1 cellular context compared by ENCODE assay signal in genomic region chr3:185488465-185488864, GRCh38.
TF ChIP-seq lines count a peak whose summit lies in the region.

No MANE protein-coding gene starts in this region.

TF ChIP-seq in GM12878, 131 proteins besides CTCF, POLR2A, EP300 and RAD21:
- TF ChIP-seq BMI1 (IDR thresholded peaks at IDR 0.05; ENCODE audit: borderline replicate concordance), result no peak
- TF ChIP-seq POLR2AphosphoS2 (IDR thresholded peaks at IDR 0.05; ENCODE audit: low read depth, low read length), result no peak
- TF ChIP-seq ZNF274 (IDR thresholded peaks at IDR 0.05; ENCODE audit: insufficient read depth, insufficient read length), result no peak
- no peak for TF ChIP-seq ZNF384 (IDR thresholded peaks at IDR 0.05; ENCODE audit: borderline replicate concordance, low read depth, low read length)
- TF ChIP-seq, protein P1, sequence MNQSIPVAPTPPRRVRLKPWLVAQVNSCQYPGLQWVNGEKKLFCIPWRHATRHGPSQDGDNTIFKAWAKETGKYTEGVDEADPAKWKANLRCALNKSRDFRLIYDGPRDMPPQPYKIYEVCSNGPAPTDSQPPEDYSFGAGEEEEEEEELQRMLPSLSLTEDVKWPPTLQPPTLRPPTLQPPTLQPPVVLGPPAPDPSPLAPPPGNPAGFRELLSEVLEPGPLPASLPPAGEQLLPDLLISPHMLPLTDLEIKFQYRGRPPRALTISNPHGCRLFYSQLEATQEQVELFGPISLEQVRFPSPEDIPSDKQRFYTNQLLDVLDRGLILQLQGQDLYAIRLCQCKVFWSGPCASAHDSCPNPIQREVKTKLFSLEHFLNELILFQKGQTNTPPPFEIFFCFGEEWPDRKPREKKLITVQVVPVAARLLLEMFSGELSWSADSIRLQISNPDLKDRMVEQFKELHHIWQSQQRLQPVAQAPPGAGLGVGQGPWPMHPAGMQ (IDR thresholded peaks at IDR 0.05; ENCODE audit: borderline replicate concordance), result no peak
- no peak for TF ChIP-seq ZBTB11 (CRISPR knock-in tag; IDR thresholded peaks at IDR 0.05)
- TF ChIP-seq, protein P2, sequence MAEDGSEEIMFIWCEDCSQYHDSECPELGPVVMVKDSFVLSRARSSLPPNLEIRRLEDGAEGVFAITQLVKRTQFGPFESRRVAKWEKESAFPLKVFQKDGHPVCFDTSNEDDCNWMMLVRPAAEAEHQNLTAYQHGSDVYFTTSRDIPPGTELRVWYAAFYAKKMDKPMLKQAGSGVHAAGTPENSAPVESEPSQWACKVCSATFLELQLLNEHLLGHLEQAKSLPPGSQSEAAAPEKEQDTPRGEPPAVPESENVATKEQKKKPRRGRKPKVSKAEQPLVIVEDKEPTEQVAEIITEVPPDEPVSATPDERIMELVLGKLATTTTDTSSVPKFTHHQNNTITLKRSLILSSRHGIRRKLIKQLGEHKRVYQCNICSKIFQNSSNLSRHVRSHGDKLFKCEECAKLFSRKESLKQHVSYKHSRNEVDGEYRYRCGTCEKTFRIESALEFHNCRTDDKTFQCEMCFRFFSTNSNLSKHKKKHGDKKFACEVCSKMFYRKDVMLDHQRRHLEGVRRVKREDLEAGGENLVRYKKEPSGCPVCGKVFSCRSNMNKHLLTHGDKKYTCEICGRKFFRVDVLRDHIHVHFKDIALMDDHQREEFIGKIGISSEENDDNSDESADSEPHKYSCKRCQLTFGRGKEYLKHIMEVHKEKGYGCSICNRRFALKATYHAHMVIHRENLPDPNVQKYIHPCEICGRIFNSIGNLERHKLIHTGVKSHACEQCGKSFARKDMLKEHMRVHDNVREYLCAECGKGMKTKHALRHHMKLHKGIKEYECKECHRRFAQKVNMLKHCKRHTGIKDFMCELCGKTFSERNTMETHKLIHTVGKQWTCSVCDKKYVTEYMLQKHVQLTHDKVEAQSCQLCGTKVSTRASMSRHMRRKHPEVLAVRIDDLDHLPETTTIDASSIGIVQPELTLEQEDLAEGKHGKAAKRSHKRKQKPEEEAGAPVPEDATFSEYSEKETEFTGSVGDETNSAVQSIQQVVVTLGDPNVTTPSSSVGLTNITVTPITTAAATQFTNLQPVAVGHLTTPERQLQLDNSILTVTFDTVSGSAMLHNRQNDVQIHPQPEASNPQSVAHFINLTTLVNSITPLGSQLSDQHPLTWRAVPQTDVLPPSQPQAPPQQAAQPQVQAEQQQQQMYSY (CRISPR knock-in tag; IDR thresholded peaks at IDR 0.05), result no peak
- no peak for TF ChIP-seq SUPT20H (IDR thresholded peaks at IDR 0.05; ENCODE audit: borderline replicate concordance, control insufficient read depth, low read depth, low read length)
- no peak for TF ChIP-seq ASH2L (IDR thresholded peaks at IDR 0.05; ENCODE audit: borderline replicate concordance, low read depth)
- TF ChIP-seq, protein P3, sequence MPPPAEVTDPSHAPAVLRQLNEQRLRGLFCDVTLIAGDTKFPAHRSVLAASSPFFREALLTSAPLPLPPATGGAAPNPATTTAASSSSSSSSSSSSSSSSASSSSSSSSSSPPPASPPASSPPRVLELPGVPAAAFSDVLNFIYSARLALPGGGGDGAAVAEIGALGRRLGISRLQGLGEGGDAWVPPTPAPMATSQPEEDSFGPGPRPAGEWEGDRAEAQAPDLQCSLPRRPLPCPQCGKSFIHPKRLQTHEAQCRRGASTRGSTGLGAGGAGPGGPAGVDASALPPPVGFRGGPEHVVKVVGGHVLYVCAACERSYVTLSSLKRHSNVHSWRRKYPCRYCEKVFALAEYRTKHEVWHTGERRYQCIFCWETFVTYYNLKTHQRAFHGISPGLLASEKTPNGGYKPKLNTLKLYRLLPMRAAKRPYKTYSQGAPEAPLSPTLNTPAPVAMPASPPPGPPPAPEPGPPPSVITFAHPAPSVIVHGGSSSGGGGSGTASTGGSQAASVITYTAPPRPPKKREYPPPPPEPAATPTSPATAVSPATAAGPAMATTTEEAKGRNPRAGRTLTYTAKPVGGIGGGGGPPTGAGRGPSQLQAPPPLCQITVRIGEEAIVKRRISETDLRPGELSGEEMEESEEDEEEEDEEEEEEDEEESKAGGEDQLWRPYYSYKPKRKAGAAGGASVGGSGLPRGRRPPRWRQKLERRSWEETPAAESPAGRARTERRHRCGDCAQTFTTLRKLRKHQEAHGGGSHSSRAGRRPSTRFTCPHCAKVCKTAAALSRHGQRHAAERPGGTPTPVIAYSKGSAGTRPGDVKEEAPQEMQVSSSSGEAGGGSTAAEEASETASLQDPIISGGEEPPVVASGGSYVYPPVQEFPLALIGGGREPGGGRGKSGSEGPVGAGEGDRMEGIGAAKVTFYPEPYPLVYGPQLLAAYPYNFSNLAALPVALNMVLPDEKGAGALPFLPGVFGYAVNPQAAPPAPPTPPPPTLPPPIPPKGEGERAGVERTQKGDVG (CRISPR knock-in tag; IDR thresholded peaks at IDR 0.05), result no peak
- no peak for TF ChIP-seq SMC3 (IDR thresholded peaks at IDR 0.05; ENCODE audit: borderline replicate concordance, low read length)
- no peak for TF ChIP-seq WRNIP1 (IDR thresholded peaks at IDR 0.05; ENCODE audit: borderline replicate concordance, low read depth, low read length)
- no peak for TF ChIP-seq STAT1 (conservative IDR thresholded peaks at IDR 0.05)
- TF ChIP-seq, protein P4, sequence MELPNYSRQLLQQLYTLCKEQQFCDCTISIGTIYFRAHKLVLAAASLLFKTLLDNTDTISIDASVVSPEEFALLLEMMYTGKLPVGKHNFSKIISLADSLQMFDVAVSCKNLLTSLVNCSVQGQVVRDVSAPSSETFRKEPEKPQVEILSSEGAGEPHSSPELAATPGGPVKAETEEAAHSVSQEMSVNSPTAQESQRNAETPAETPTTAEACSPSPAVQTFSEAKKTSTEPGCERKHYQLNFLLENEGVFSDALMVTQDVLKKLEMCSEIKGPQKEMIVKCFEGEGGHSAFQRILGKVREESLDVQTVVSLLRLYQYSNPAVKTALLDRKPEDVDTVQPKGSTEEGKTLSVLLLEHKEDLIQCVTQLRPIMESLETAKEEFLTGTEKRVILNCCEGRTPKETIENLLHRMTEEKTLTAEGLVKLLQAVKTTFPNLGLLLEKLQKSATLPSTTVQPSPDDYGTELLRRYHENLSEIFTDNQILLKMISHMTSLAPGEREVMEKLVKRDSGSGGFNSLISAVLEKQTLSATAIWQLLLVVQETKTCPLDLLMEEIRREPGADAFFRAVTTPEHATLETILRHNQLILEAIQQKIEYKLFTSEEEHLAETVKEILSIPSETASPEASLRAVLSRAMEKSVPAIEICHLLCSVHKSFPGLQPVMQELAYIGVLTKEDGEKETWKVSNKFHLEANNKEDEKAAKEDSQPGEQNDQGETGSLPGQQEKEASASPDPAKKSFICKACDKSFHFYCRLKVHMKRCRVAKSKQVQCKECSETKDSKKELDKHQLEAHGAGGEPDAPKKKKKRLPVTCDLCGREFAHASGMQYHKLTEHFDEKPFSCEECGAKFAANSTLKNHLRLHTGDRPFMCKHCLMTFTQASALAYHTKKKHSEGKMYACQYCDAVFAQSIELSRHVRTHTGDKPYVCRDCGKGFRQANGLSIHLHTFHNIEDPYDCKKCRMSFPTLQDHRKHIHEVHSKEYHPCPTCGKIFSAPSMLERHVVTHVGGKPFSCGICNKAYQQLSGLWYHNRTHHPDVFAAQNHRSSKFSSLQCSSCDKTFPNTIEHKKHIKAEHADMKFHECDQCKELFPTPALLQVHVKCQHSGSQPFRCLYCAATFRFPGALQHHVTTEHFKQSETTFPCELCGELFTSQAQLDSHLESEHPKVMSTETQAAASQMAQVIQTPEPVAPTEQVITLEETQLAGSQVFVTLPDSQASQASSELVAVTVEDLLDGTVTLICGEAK (IDR thresholded peaks at IDR 0.05; ENCODE audit: borderline replicate concordance), result no peak
TF ChIP-seq in GM12878: peak in this region for 0.
